Comparison of ENCODE assay signal across 7 cellular contexts in genomic region chrX:1624861-1625215, GRCh38. TPM values are rescaled to one million over a fixed set of nuclear protein-coding genes. Genes with fewer than 3 reads are reported as not detected.
"Had no signal": no experiment of that assay in that cellular context is flagged by ENCODE, and none has a peak within 500 bp of the region (broad histone marks: within the 10 kb centered on the region; RNA-seq: fewer than 3 reads in every experiment).

No MANE protein-coding gene starts in this region.

RNA-seq across cellular contexts. Expression of gene ASMT, which starts 10.0 kb away (rescaled TPM):
- total RNA-seq: LHCN-M2, MCF 10A, NCI-H460, PC-9, Right ventricle myocardium inferior, RPMI7951, SJCRH30 had no signal
